Comparison of ENCODE assay signal across 9 cellular contexts in genomic region chr5:9898319-9898718, GRCh38.
DNase-seq lines count a peak whose midpoint lies in the region; ATAC-seq, FAIRE-seq and TF ChIP-seq lines count a peak whose summit lies in the region.
"Had no signal": no experiment of that assay in that cellular context is flagged by ENCODE, and none has a peak within 500 bp of the region (broad histone marks: within the 10 kb centered on the region; RNA-seq: fewer than 3 reads in every experiment).

No MANE protein-coding gene starts in this region.

- no peak overlapping the region for H3K4me2 ChIP-seq in keratinocyte (ENCODE audit: control insufficient read depth, extremely low read depth, insufficient read depth, low read depth, low read length)

- CTCF ChIA-PET in AG04449 (lab: Yijun Ruan, JAX) = interaction anchor here (0.9 to 3.7 kb wide), 13 partner anchors 9 to 335 kb away, joined by 3 to 29 read pairs (median 6); no protein-coding TSS in a partner anchor

- POLR2A ChIA-PET in AG04449 (lab: Yijun Ruan, JAX) = no interaction called here

- no peaks in the 10 kb centered on the region for H3K79me2 ChIP-seq in keratinocyte (ENCODE audit: control insufficient read depth, insufficient read depth, low read length)

- no peak overlapping the region for H3K9ac ChIP-seq in keratinocyte (ENCODE audit: control insufficient read depth, extremely low read depth, insufficient read depth, low read length)

- dilution Hi-C loops in keratinocyte (cut with MboI; ENCODE audit: extremely low pct_ligation_motif_present, low sequenced_read_pairs) = no loop called here

- TF ChIP-seq CTCF in AG04449 (IDR thresholded peaks at IDR 0.05; ENCODE audit: insufficient read depth, low read length, missing control alignments) (peak; percentile 71), HFF-Myc (IDR thresholded peaks at IDR 0.05; ENCODE audit: low read depth, low read length, missing control alignments) (peak; percentile 62), keratinocyte (optimal IDR thresholded peaks at IDR 0.05 in 1 of 3, IDR thresholded peaks at IDR 0.05 in 1 of 3, conservative IDR thresholded peaks at IDR 0.05 in 1 of 3; ENCODE audit: extremely low read depth in 1 of 3, insufficient read depth in 2 of 3, low read length in 3 of 3) (peak; percentile 48 to 65 (median 59)), omental fat pad (IDR thresholded peaks at IDR 0.05) (no peak), lower leg skin (IDR thresholded peaks at IDR 0.05) (no peak)

- no peaks in the 10 kb centered on the region for H4K20me1 ChIP-seq in keratinocyte (ENCODE audit: control insufficient read depth, extremely low read depth, insufficient read depth, low read length)

- no peak for FAIRE-seq in keratinocyte (lab: Jason Lieb, UNC)

- no peaks in the 10 kb centered on the region for H3K27me3 ChIP-seq in keratinocyte (ENCODE audit: control insufficient read depth, extremely low read depth, insufficient read depth, low read length)
- H3K27me3 ChIP-seq in aorta (ENCODE audit: control insufficient read depth in 1 of 2, insufficient read depth in 2 of 2, low read length in 1 of 2) = no peaks in the 10 kb centered on the region

- no peak overlapping the region for H3K4me3 ChIP-seq in AG04449 (ENCODE audit: low read depth, low read length)
- no peak overlapping the region for H3K4me3 ChIP-seq in HFF-Myc (replicated peaks; ENCODE audit: low read depth, low read length)
- H3K4me3 ChIP-seq in keratinocyte (ENCODE audit: control insufficient read depth in 2 of 3, extremely low read depth in 1 of 3, insufficient read depth in 2 of 3, low read depth in 1 of 3, low read length in 3 of 3) = no peak overlapping the region
- H3K4me3 ChIP-seq in aorta (ENCODE audit: low read length in 2 of 2) = no peak overlapping the region
- H3K4me3 ChIP-seq in lower leg skin (ENCODE audit: low read depth, poor library complexity, severe bottlenecking) = no peak overlapping the region

- WGBS in aorta, 2 donors = 54 to 62% methylated on average over 4 of the region's 4 CpGs
- WGBS in lower leg skin, 2 donors = 58 to 70% methylated on average over 4 of the region's 4 CpGs

- H3K27ac ChIP-seq in keratinocyte (ENCODE audit: control insufficient read depth, insufficient read depth, low read length) = no peak overlapping the region
- no peak overlapping the region for H3K27ac ChIP-seq in aorta (ENCODE audit: low read depth in 1 of 2, low read length in 2 of 2)

- no peak for TF ChIP-seq POLR2A in lower leg skin (IDR thresholded peaks at IDR 0.05)

- no peaks in the 10 kb centered on the region for H3K9me1 ChIP-seq in keratinocyte (ENCODE audit: control insufficient read depth, extremely low read depth, insufficient read depth, low read length)

- no peak for DNase-seq in AG04449 (ENCODE audit: low read depth, low spot score)
- no peak for DNase-seq in HFF-Myc (ENCODE audit: extremely low read depth, low read depth)
- peak; percentile 31 for DNase-seq in SW480 (ENCODE audit: low spot score)
- no peak for DNase-seq in keratinocyte (ENCODE audit: low read depth, low spot score)
- no peak for DNase-seq in aorta
- no peak for DNase-seq in omental fat pad (ENCODE audit: low spot score)
- DNase-seq in lower leg skin (ENCODE audit: low spot score in 2 of 2) = no peak
- DNase-seq: activated B cell treated with CpG ODN at 0.5 μM for 24 hours had no signal

- H3K9me3 ChIP-seq in keratinocyte (ENCODE audit: control insufficient read depth, low read depth, low read length) (no peaks in the 10 kb centered on the region), aorta (ENCODE audit: control insufficient read depth, low read length) (no peaks in the 10 kb centered on the region)

- H3K36me3 ChIP-seq in keratinocyte (ENCODE audit: control insufficient read depth in 2 of 2, extremely low read depth in 1 of 2, insufficient read depth in 2 of 2, low read length in 2 of 2) (no peaks in the 10 kb centered on the region), aorta (ENCODE audit: control insufficient read depth in 1 of 2, insufficient read depth in 2 of 2, low read length in 1 of 2) (no peaks in the 10 kb centered on the region)

- intact Hi-C loops in aorta (cut with DNase I) = no loop called here
- intact Hi-C loops in lower leg skin (cut with DNase I; ENCODE audit: low total_unique reads) = no loop called here

- no peak overlapping the region for H2AFZ ChIP-seq in keratinocyte (ENCODE audit: control insufficient read depth, low read length)

- ATAC-seq in aorta (ENCODE audit: low FRiP score) (no peak), omental fat pad (ENCODE audit: low FRiP score) (no peak), GM21786 (IDR thresholded peaks at IDR 0.05; ENCODE audit: unreplicated experiment) (no peak)

- no peaks in the 10 kb centered on the region for H3K4me1 ChIP-seq in keratinocyte (ENCODE audit: control insufficient read depth, extremely low read depth, insufficient read depth, low read length)
- H3K4me1 ChIP-seq in aorta (ENCODE audit: control insufficient read depth in 1 of 2, insufficient read depth in 2 of 2, low read length in 2 of 2) = no peaks in the 10 kb centered on the region

Comparison
In these comparisons a context has a peak if more than half of its experiments do, and no peak if none do; other contexts are left out.
1. CTCF ChIP-seq: peak in AG04449 (single experiment), HFF-Myc (single experiment) and keratinocyte (3 of 3); none in omental fat pad (0 of 3) and lower leg skin (0 of 3).